In genomic region chr20:868279-868678, GRCh38 we compare ENCODE assay signal across 2 cellular contexts.
TF ChIP-seq lines count a peak whose summit lies in the region.

No MANE protein-coding gene starts in this region.

TF ChIP-seq in K562, 482 proteins besides CTCF, POLR2A, EP300 and RAD21:
- TF ChIP-seq PHF20 (IDR thresholded peaks at IDR 0.05; ENCODE audit: partially characterized antibody) = no peak
- TF ChIP-seq CTBP1 (IDR thresholded peaks at IDR 0.05; ENCODE audit: borderline replicate concordance) = peak; percentile 86
- no peak for TF ChIP-seq ZNF766 (CRISPR knock-in tag; conservative IDR thresholded peaks at IDR 0.05)
- TF ChIP-seq PRDM10 (IDR thresholded peaks at IDR 0.05; ENCODE audit: partially characterized antibody) = peak; percentile 45
- TF ChIP-seq, protein P1, sequence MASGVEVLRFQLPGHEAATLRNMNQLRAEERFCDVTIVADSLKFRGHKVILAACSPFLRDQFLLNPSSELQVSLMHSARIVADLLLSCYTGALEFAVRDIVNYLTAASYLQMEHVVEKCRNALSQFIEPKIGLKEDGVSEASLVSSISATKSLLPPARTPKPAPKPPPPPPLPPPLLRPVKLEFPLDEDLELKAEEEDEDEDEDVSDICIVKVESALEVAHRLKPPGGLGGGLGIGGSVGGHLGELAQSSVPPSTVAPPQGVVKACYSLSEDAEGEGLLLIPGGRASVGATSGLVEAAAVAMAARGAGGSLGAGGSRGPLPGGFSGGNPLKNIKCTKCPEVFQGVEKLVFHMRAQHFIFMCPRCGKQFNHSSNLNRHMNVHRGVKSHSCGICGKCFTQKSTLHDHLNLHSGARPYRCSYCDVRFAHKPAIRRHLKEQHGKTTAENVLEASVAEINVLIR (CRISPR knock-in tag; IDR thresholded peaks at IDR 0.05) = no peak
- TF ChIP-seq, protein P2, sequence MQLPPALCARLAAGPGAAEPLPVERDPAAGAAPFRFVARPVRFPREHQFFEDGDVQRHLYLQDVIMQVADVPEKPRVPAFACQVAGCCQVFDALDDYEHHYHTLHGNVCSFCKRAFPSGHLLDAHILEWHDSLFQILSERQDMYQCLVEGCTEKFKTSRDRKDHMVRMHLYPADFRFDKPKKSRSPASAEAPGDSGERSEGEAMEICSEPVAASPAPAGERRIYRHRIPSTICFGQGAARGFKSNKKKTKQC (CRISPR knock-in tag; IDR thresholded peaks at IDR 0.05) = no peak
- no peak for TF ChIP-seq HIVEP1 (CRISPR knock-in tag; IDR thresholded peaks at IDR 0.05)
- TF ChIP-seq RFX1 (IDR thresholded peaks at IDR 0.05) = peak; percentile 73
- TF ChIP-seq SLC30A9 (CRISPR knock-in tag; IDR thresholded peaks at IDR 0.05) = no peak
- TF ChIP-seq ZFPM2 (CRISPR knock-in tag; IDR thresholded peaks at IDR 0.05) = no peak
- peak in 1 of 2 experiments; percentile 39; a peak in 1 of 4 replicates for TF ChIP-seq RCOR1 (IDR thresholded peaks at IDR 0.05; ENCODE audit: borderline replicate concordance in 1 of 2, low read depth in 2 of 2, low read length in 2 of 2)

TF ChIP-seq in HepG2, 621 proteins besides CTCF, POLR2A, EP300 and RAD21:
- TF ChIP-seq SIX4 (CRISPR knock-in tag; IDR thresholded peaks at IDR 0.05) = no peak
- TF ChIP-seq ETV5 (CRISPR knock-in tag; IDR thresholded peaks at IDR 0.05; ENCODE audit: borderline replicate concordance) = no peak
